Comparison of ENCODE assay signal across 9 cellular contexts in the genomic region with DNA sequence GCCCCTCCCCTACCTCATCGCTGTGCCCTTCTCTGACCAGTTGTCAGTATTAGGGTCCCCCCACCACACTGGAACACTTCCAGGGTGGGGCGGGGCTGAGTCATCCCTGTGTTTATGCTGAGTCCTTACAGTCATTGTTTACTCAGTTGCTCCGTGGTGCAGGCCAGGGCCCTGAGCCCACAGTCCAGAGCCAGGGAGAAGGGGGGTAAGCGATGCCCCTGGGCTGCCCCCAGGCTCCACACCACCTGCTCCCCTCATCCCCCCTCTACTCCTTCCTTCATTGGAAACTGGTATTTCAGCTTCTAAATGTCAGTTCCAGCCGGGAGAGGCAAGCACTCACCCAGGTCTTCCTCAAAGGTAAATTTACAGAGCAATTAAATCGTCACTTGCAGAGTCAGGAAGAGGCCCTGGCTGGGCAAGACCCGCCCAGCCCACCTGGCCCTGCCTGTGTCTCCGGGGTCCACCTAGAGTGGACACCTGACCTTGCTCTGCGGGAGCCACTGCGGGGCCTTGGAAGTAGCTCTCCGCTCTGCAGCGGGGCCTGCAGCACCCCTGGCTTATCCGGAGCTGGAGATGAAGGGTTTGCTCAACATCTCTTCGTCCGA. TPM values are rescaled to one million over a fixed set of nuclear protein-coding genes. Genes with fewer than 3 reads are reported as not detected.
A peak's percentile ranks its signal among the peaks of the same experiment; 100 is the strongest.
DNase-seq lines count a peak whose midpoint lies in the region; ATAC-seq, FAIRE-seq and TF ChIP-seq lines count a peak whose summit lies in the region.
"Had no signal": no experiment of that assay in that cellular context is flagged by ENCODE, and none has a peak within 500 bp of the region (broad histone marks: within the 10 kb centered on the region; RNA-seq: fewer than 3 reads in every experiment).

No MANE protein-coding gene starts in this region.

- 47 to 48% methylated on average over 11 to 15 of the region's 15 CpGs for WGBS in body of pancreas, 2 donors
- 39 to 51% methylated on average over 15 of the region's 15 CpGs for WGBS in pancreas, 2 donors

- no peaks in the 10 kb centered on the region for H3K9me3 ChIP-seq in DND-41 (ENCODE audit: insufficient read depth, low read length, severe bottlenecking)
- H3K9me3 ChIP-seq in body of pancreas = no peaks in the 10 kb centered on the region
- H3K9me3 ChIP-seq in pancreas = no peaks in the 10 kb centered on the region

- H3K27me3 ChIP-seq in DND-41 (ENCODE audit: insufficient read depth, low read length, poor library complexity) (no peaks in the 10 kb centered on the region), body of pancreas (no peaks in the 10 kb centered on the region), pancreas (no peaks in the 10 kb centered on the region)

- peak overlapping the region; percentile 83 for H3K9ac ChIP-seq in DND-41 (ENCODE audit: low read depth, low read length)

- ATAC-seq in DND-41 (ENCODE audit: insufficient read depth, low read depth) = no peak
- peak; percentile 43 for ATAC-seq in body of pancreas
- peak; percentile 61 to 70 (median 64) for ATAC-seq in pancreas
- ATAC-seq in GM19463 (IDR thresholded peaks at IDR 0.05; ENCODE audit: unreplicated experiment) = no peak
- ATAC-seq in GM21825 (IDR thresholded peaks at IDR 0.05; ENCODE audit: unreplicated experiment) = no peak
- no peak for ATAC-seq in HG03432 (IDR thresholded peaks at IDR 0.05; ENCODE audit: unreplicated experiment)
- ATAC-seq: esophagus mucosa had no signal

- H3K79me2 ChIP-seq in DND-41 (ENCODE audit: insufficient read depth, low read length) = peaks cover 94% of the 10 kb centered on the region

- H3K4me3 ChIP-seq in DND-41 (ENCODE audit: low read depth in 1 of 2, low read length in 2 of 2) (no peak overlapping the region; a peak in 1 of 4 replicates), body of pancreas (no peak overlapping the region), pancreas (no peak overlapping the region)

- intact Hi-C loops in body of pancreas (cut with DNase I) = no loop called here
- intact Hi-C loops in pancreas (cut with DNase I) = no loop called here

- TF ChIP-seq CTCF in DND-41 (IDR thresholded peaks at IDR 0.05; ENCODE audit: borderline replicate concordance, extremely low read depth, low read length, poor library complexity, severe bottlenecking) (no peak), body of pancreas (IDR thresholded peaks at IDR 0.05) (no peak), pancreas (IDR thresholded peaks at IDR 0.05) (no peak)

- no peak for FAIRE-seq in pancreas (lab: Jason Lieb, UNC)

- peaks cover 73% of the 10 kb centered on the region for H4K20me1 ChIP-seq in DND-41 (ENCODE audit: insufficient read depth, low read length)

- peak overlapping the region; percentile 99 for H3K27ac ChIP-seq in DND-41 (ENCODE audit: low read length)
- H3K27ac ChIP-seq in body of pancreas = peak overlapping the region in 2 of 4 donors; percentile 25 to 37
- H3K27ac ChIP-seq in pancreas = peak overlapping the region in 1 of 4 donors; percentile 14

- no peak for TF ChIP-seq POLR2A in body of pancreas (IDR thresholded peaks at IDR 0.05)

- DNase-seq in DND-41 (no peak), NCI-H2081 treated with DMSO at 0.1 percent for 48 hours (lab: John Stamatoyannopoulos, UW) (peak; percentile 61), body of pancreas (peak; percentile 42 to 74 (median 64)), pancreas (peak in 3 of 6 donors; percentile 49 to 73 (median 57)), NK-92 (lab: John Stamatoyannopoulos, UW; ENCODE audit: unreplicated experiment) (no peak)

- no peak overlapping the region for H2AFZ ChIP-seq in DND-41 (ENCODE audit: low read depth, low read length)

- H3K4me2 ChIP-seq in DND-41 (ENCODE audit: insufficient read depth, low read length) = peak overlapping the region; percentile 91

- H3K4me1 ChIP-seq in DND-41 (ENCODE audit: insufficient read depth, low read length) = peaks cover 55% of the 10 kb centered on the region
- H3K4me1 ChIP-seq in body of pancreas = peaks cover 47% of the 10 kb centered on the region
- H3K4me1 ChIP-seq in pancreas = peaks cover 0 to 35% (median 3%) of the 10 kb centered on the region in 3 donors

- peaks cover 65% of the 10 kb centered on the region for H3K36me3 ChIP-seq in DND-41 (ENCODE audit: insufficient read depth, low read length)
- H3K36me3 ChIP-seq in body of pancreas (replicated peaks in 1 of 2; ENCODE audit: insufficient read depth in 1 of 2, low read depth in 2 of 2) = no peaks in the 10 kb centered on the region
- no peaks in the 10 kb centered on the region for H3K36me3 ChIP-seq in pancreas

RNA-seq across cellular contexts. Expression of gene ATP2A3, which starts 4.8 kb away (rescaled TPM):
- total RNA-seq in body of pancreas = 10 to 100 TPM; 43.8 to 49.5 TPM
- 10 to 100 TPM; 17.8 to 60.3 (median 35.1) TPM for total RNA-seq in pancreas
- 10 to 100 TPM; 52.9 to 67.7 TPM for polyA plus RNA-seq in pancreas

RNA-seq across cellular contexts. Expression of gene P2RX1, which starts 43.1 kb away (rescaled TPM):
- total RNA-seq in body of pancreas (10 to 100 TPM; 39.2 to 45.4 TPM), pancreas (10 to 100 TPM; 17.7 to 41.8 (median 24.9) TPM)
- polyA plus RNA-seq in pancreas = 10 to 100 TPM; 21.8 to 37.1 TPM

Comparison
In these comparisons a context has a peak if more than half of its experiments do, and no peak if none do; other contexts are left out.
1. ATAC-seq: peak in body of pancreas (single experiment) and pancreas (4 of 4); none in DND-41 (single experiment), GM19463 (single experiment), GM21825 (single experiment) and HG03432 (single experiment).
2. DNase-seq: peak in NCI-H2081 treated with DMSO at 0.1 percent for 48 hours (single experiment) and body of pancreas (4 of 4); none in DND-41 (single experiment) and NK-92 (single experiment).